Comparison of ENCODE assay signal across 8 cellular contexts in genomic region chr19:37078717-37079032, GRCh38.
DNase-seq lines count a peak whose midpoint lies in the region; ATAC-seq and TF ChIP-seq lines count a peak whose summit lies in the region.

No MANE protein-coding gene starts in this region.

- CTCF ChIA-PET in RWPE1 (lab: Yijun Ruan, JAX) = interaction anchor here (0.6 kb wide), 1 partner anchor 150 kb away, joined by 3 read pairs; no protein-coding TSS in a partner anchor

- POLR2A ChIA-PET in RWPE1 (lab: Yijun Ruan, JAX; ENCODE audit: low non-redundant PET) = no interaction called here

- H3K4me3 ChIP-seq in GM12875 (ENCODE audit: low read depth, low read length) (peak overlapping the region; percentile 71), fibroblast of mammary gland (ENCODE audit: control insufficient read depth, low read depth, low read length) (peak overlapping the region; percentile 97), retinal pigment epithelial cell (ENCODE audit: low read length) (peak overlapping the region; percentile 99)

- ATAC-seq in HG02678 (IDR thresholded peaks at IDR 0.05; ENCODE audit: unreplicated experiment) = no peak

- no peak for TF ChIP-seq CTCF in GM12875 (IDR thresholded peaks at IDR 0.05; ENCODE audit: borderline replicate concordance, insufficient read depth, low read depth, low read length)
- no peak for TF ChIP-seq CTCF in RWPE1 (conservative IDR thresholded peaks at IDR 0.05; ENCODE audit: low read depth)
- no peak for TF ChIP-seq CTCF in fibroblast of mammary gland (conservative IDR thresholded peaks at IDR 0.05; ENCODE audit: control insufficient read depth, insufficient read depth, low read depth, low read length)
- TF ChIP-seq CTCF in retinal pigment epithelial cell (conservative IDR thresholded peaks at IDR 0.05; ENCODE audit: low read depth, low read length) = no peak

- no peak for DNase-seq in RWPE1 (ENCODE audit: low spot score)
- DNase-seq in fibroblast of mammary gland (ENCODE audit: low read depth) = peak; percentile 6
- DNase-seq in retinal pigment epithelial cell (ENCODE audit: low read depth) = no peak
- DNase-seq in NCI-H1694 treated with DMSO at 0.1 percent for 48 hours (lab: John Stamatoyannopoulos, UW) = no peak
- DNase-seq in medulla oblongata (ENCODE audit: extremely low spot score) = no peak
- DNase-seq in SHP77 treated with DMSO at 0.1 percent for 48 hours (lab: John Stamatoyannopoulos, UW) = no peak

- peak overlapping the region; percentile 76 for H3K27ac ChIP-seq in RWPE1
